ENCODE assay signal across 8 cellular contexts in genomic region chr1:155184835-155185782, GRCh38. TPM values are rescaled to one million over a fixed set of nuclear protein-coding genes. Genes with fewer than 3 reads are reported as not detected.
DNase-seq lines count a peak whose midpoint lies in the region; ATAC-seq, FAIRE-seq and TF ChIP-seq lines count a peak whose summit lies in the region.

No MANE protein-coding gene starts in this region.

- DNase-seq in GM12892 (ENCODE audit: insufficient read length) (peak; percentile 88), NOMO-1 (lab: John Stamatoyannopoulos, UW; ENCODE audit: unreplicated experiment in 2 of 2) (peak; percentile 88), Right ventricle myocardium superior (peak; percentile 63), NCI-H187 treated with DMSO at 0.1 percent for 48 hours (lab: John Stamatoyannopoulos, UW) (no peak), H54 (ENCODE audit: insufficient read length, low spot score) (no peak)
- DNase-seq in activated naive CD4-positive, alpha-beta T cell (lab: John Stamatoyannopoulos, UW), result no peak
- DNase-seq in stimulated activated naive CD4-positive, alpha-beta T cell (lab: John Stamatoyannopoulos, UW), result no peak

- ATAC-seq in GM21619 (IDR thresholded peaks at IDR 0.05; ENCODE audit: unreplicated experiment) (peak; percentile 79), Right ventricle myocardium superior (ENCODE audit: poor library complexity) (peak; percentile 82)

- FAIRE-seq in GM12892 (lab: Jason Lieb, UNC) (peak; percentile 87), H54 (lab: Jason Lieb, UNC) (no peak)

- intact Hi-C loops in Right ventricle myocardium superior (cut with DNase I), result no loop called here

- TF ChIP-seq POLR2A in GM12892 (IDR thresholded peaks at IDR 0.05; ENCODE audit: low read depth, low read length) (peak; percentile 43; the same call in 1 of the 2 replicates), H54 (IDR thresholded peaks at IDR 0.05; ENCODE audit: low read depth, low read length) (no peak)

RNA-seq across cellular contexts. Expression of gene TRIM46, which starts 11.5 kb away (rescaled TPM):
- polyA plus RNA-seq in GM12892 (2012; ENCODE audit: missing spikeins), result 1.1 TPM
- 0.08 TPM for total RNA-seq in Right ventricle myocardium superior

RNA-seq across cellular contexts. Expression of gene KRTCAP2, which starts 12.0 kb away (rescaled TPM):
- 92.9 TPM for polyA plus RNA-seq in GM12892 (2012; ENCODE audit: missing spikeins)
- total RNA-seq in Right ventricle myocardium superior, result 121 TPM

RNA-seq across cellular contexts. Expression of gene THBS3, which starts 22.6 kb away (rescaled TPM):
- 7.3 TPM for polyA plus RNA-seq in GM12892 (2012; ENCODE audit: missing spikeins)
- total RNA-seq in Right ventricle myocardium superior, result 5.8 TPM

RNA-seq across cellular contexts. Expression of gene MTX1, which starts 23.4 kb away (rescaled TPM):
- polyA plus RNA-seq in GM12892 (2012; ENCODE audit: missing spikeins), result 36.4 TPM
- total RNA-seq in Right ventricle myocardium superior, result 16.4 TPM

RNA-seq across cellular contexts. Expression of gene DPM3, which starts 44.8 kb away (rescaled TPM):
- polyA plus RNA-seq in GM12892 (2012; ENCODE audit: missing spikeins), result 19.6 TPM
- total RNA-seq in Right ventricle myocardium superior, result 49.4 TPM

Comparison
In these comparisons a context has a peak if more than half of its experiments do, and no peak if none do; other contexts are left out.
1. DNase-seq: peak in GM12892 (single experiment), NOMO-1 (2 of 2) and Right ventricle myocardium superior (single experiment); none in NCI-H187 treated with DMSO at 0.1 percent for 48 hours (single experiment), H54 (single experiment), activated naive CD4-positive, alpha-beta T cell (0 of 4) and stimulated activated naive CD4-positive, alpha-beta T cell (0 of 6).